ENCODE assay signal across 8 cellular contexts in genomic region chr13:97018029-97018819, GRCh38. TPM values are rescaled to one million over a fixed set of nuclear protein-coding genes. Genes with fewer than 3 reads are reported as not detected.
DNase-seq lines count a peak whose midpoint lies in the region; ATAC-seq and TF ChIP-seq lines count a peak whose summit lies in the region.

No MANE protein-coding gene starts in this region.

- BruUV-seq in mammary epithelial cell (replicated peaks; lab: Mats Ljungman, UMichigan): no TSS peak

- no peak overlapping the region for H3K9ac ChIP-seq in mammary epithelial cell (ENCODE audit: insufficient read depth, low read length)

- peak; percentile 35 for DNase-seq in NCI-H1105 treated with DMSO at 0.1 percent for 48 hours (lab: John Stamatoyannopoulos, UW)
- DNase-seq in NCI-H1105 (lab: John Stamatoyannopoulos, UW): no peak
- peak; percentile 76 for DNase-seq in OCI-M1 (lab: John Stamatoyannopoulos, UW)
- DNase-seq in mammary epithelial cell: peak; percentile 39
- peak; percentile 95 for DNase-seq in islet precursor cell
- DNase-seq in stimulated activated CD8-positive, alpha-beta memory T cell treated with anti-CD3 and anti-CD28 coated beads, Interleukin-4, amount 100 ng/mL, for 48 hours: peak; percentile 28

- peak overlapping the region; percentile 43 for H3K4me2 ChIP-seq in mammary epithelial cell (ENCODE audit: insufficient read depth, low read depth, low read length)

- in situ Hi-C loops in mammary epithelial cell (cut with MboI; ENCODE audit: low sequenced_read_pairs in 2 of 2): no loop called here

- TF ChIP-seq CTCF in mammary epithelial cell (conservative IDR thresholded peaks at IDR 0.05 in 1 of 2, IDR thresholded peaks at IDR 0.05 in 1 of 2; ENCODE audit: extremely low read depth in 1 of 2, insufficient read depth in 1 of 2, low read depth in 1 of 2, low read length in 2 of 2): peak; percentile 89 to 96

- dilution Hi-C loops in mammary epithelial cell (cut with HindIII; ENCODE audit: low sequenced_read_pairs): no loop called here

- H3K36me3 ChIP-seq in mammary epithelial cell (ENCODE audit: insufficient read depth, low read length): no peaks in the 10 kb centered on the region

- WGBS in mammary epithelial cell (ENCODE audit: low coverage, missing lambda C conversion rate): 10% methylated on average over 13 of the region's 13 CpGs

- intact Hi-C loops in mammary epithelial cell (cut with micrococcal nuclease): loop anchor here (1.0 to 10.0 kb wide), 4 partner anchors 10 to 567 kb away; no protein-coding TSS in a partner anchor

- no peaks in the 10 kb centered on the region for H3K4me1 ChIP-seq in mammary epithelial cell (ENCODE audit: insufficient read depth, low read length)

- ATAC-seq in GM21360 (IDR thresholded peaks at IDR 0.05; ENCODE audit: unreplicated experiment) (peak; percentile 81), HG03565 (IDR thresholded peaks at IDR 0.05; ENCODE audit: unreplicated experiment) (peak; percentile 87)

- no peaks in the 10 kb centered on the region for H3K9me3 ChIP-seq in mammary epithelial cell (replicated peaks; ENCODE audit: insufficient read depth, low read length)

- H3K79me2 ChIP-seq in mammary epithelial cell (ENCODE audit: insufficient read depth, low read length): no peaks in the 10 kb centered on the region

- peak overlapping the region; percentile 22 for H2AFZ ChIP-seq in mammary epithelial cell (ENCODE audit: low read depth, low read length)

- peaks cover 3% of the 10 kb centered on the region for H3K27me3 ChIP-seq in mammary epithelial cell (ENCODE audit: insufficient read depth, low read length)

- H4K20me1 ChIP-seq in mammary epithelial cell (ENCODE audit: insufficient read depth, low read length): no peaks in the 10 kb centered on the region

- H3K27ac ChIP-seq in mammary epithelial cell (ENCODE audit: insufficient read depth, low read depth, low read length): no peak overlapping the region

- CTCF ChIA-PET in mammary epithelial cell (lab: Charles Lee; ENCODE audit: low non-redundant PET): interaction anchor here (0.6 to 0.7 kb wide), 2 partner anchors 334 to 739 kb away, joined by 4 read pairs; no protein-coding TSS in a partner anchor

- no peak overlapping the region for H3K4me3 ChIP-seq in mammary epithelial cell (replicated peaks in 1 of 3; ENCODE audit: insufficient read depth in 1 of 3, low read depth in 2 of 3, low read length in 3 of 3)

RNA-seq across cellular contexts. Expression of gene OXGR1, which starts 23.9 kb away (rescaled TPM):
- not detected for total RNA-seq in mammary epithelial cell
- polyA plus RNA-seq in mammary epithelial cell: not detected
- not detected for polyA minus RNA-seq in mammary epithelial cell
